1 cellular context compared by ENCODE assay signal in the genomic region with DNA sequence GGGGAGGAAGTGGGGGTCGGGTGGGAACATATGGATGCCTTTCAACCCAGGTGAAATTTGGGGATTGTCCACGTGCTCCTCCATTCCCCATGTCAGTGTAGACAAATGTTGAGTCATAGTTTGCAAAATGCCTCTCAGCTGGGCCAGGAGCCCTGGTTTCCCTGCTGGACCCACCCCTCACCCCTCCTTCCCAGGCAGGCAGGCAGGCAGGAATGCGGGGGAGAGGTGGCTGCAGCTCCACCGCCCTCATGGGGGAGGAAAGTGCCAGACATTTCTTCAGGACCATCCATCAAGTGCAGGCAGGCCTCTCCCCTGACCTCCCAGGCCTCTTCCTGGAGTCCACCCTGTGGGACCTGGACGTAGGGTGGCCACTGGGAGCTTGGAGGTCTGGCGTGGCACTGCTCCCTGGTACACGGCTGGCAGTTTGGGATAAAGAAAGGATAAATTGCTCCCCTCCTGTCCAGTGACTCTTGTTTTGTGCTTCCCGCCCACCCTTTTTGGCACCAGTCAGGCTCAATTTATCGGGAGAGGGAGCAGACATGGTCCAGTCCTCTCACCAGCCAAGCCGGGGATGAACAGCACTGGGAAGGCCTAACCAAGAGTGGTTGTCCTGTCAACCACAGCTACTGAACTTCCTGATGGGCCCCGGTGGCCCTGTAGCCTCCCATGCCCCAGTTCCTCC.
TF ChIP-seq lines count a peak whose summit lies in the region.

No MANE protein-coding gene starts in this region.

TF ChIP-seq in WTC11, 78 proteins besides CTCF, POLR2A, EP300 and RAD21 (continued from another document):
- no peak for TF ChIP-seq SMAD3 (CRISPR knock-in tag; IDR thresholded peaks at IDR 0.05; ENCODE audit: borderline replicate concordance)
- no peak for TF ChIP-seq OVOL2 (CRISPR knock-in tag; IDR thresholded peaks at IDR 0.05; ENCODE audit: borderline replicate concordance)
- TF ChIP-seq, protein P1, sequence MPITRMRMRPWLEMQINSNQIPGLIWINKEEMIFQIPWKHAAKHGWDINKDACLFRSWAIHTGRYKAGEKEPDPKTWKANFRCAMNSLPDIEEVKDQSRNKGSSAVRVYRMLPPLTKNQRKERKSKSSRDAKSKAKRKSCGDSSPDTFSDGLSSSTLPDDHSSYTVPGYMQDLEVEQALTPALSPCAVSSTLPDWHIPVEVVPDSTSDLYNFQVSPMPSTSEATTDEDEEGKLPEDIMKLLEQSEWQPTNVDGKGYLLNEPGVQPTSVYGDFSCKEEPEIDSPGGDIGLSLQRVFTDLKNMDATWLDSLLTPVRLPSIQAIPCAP (CRISPR knock-in tag; IDR thresholded peaks at IDR 0.05), result no peak
- TF ChIP-seq RORB (CRISPR knock-in tag; IDR thresholded peaks at IDR 0.05), result no peak
- no peak for TF ChIP-seq FOXJ3 (CRISPR knock-in tag; IDR thresholded peaks at IDR 0.05; ENCODE audit: borderline replicate concordance)
- no peak for TF ChIP-seq EMX1 (CRISPR knock-in tag; IDR thresholded peaks at IDR 0.05)
